8 cellular contexts compared by ENCODE assay signal in the genomic region with DNA sequence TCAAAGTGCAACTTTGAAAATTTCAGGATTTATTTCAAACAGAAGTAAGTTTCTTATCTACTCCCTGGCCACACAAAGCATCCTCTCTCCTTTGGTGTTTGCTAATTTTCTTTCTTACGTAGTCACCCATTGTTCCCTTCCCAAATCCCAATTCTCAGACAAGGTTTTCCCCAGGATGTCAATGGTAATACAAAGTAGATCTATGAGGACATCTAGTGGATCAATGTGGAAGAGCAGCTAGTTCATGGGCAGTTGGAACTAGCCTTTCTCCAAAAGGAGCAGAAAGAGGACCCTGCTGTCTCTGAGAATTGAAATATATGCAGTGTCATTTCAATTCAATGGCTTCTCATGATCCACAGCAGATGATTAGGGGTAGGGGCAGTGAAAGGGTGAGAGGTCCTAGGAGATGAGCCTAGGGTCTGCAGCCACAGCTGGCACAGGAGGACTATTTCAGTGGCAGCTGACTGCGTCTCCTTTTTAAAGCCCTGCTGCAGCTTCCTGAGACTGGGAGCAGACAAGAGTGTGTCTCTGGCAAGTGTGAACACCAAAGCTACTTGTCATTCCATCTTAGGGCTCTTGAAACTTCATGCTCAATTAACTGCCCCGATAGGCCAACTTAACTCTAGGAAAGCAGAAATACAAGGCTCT.
A peak's percentile ranks its signal among the peaks of the same experiment; 100 is the strongest.
DNase-seq lines count a peak whose midpoint lies in the region; ATAC-seq and TF ChIP-seq lines count a peak whose summit lies in the region.

No MANE protein-coding gene starts in this region.

- DNase-seq in D341Med (ENCODE audit: low spot score) (peak; percentile 40), HCEC 1CT (peak; percentile 48), NCI-H774 (lab: John Stamatoyannopoulos, UW) (peak; percentile 11), dermis blood vessel endothelial cell (peak; percentile 60), lung (ENCODE audit: low spot score) (peak; percentile 30)
- no peak for DNase-seq in naive thymus-derived CD4-positive, alpha-beta T cell
- no peak for DNase-seq in stimulated activated CD4-positive, alpha-beta T cell treated with anti-CD3 and anti-CD28 coated beads, Interleukin-4, amount 100 ng/mL, for 1 hour
- DNase-seq in activated CD4-positive, alpha-beta T cell treated with anti-CD3 and anti-CD28 coated beads for 4 hours: no peak

- 58 to 64% methylated on average over 3 of the region's 3 CpGs for WGBS in lung, 2 donors

- H3K9me3 Mint-ChIP-seq in naive thymus-derived CD4-positive, alpha-beta T cell: peaks cover 0 to 2% (median 0%) of the 10 kb centered on the region in 11 donors

- H3K27ac Mint-ChIP-seq in naive thymus-derived CD4-positive, alpha-beta T cell: no peak overlapping the region

- POLR2A ChIA-PET in naive thymus-derived CD4-positive, alpha-beta T cell (lab: Charles Lee): no interaction called here

- H3K4me1 Mint-ChIP-seq in naive thymus-derived CD4-positive, alpha-beta T cell: no peaks in the 10 kb centered on the region

- H3K27me3 ChIP-seq in lung (ENCODE audit: control insufficient read depth, insufficient read depth): no peaks in the 10 kb centered on the region
- no peaks in the 10 kb centered on the region for H3K27me3 ChIP-seq in naive thymus-derived CD4-positive, alpha-beta T cell (ENCODE audit: control insufficient read depth in 2 of 2, insufficient read depth in 2 of 2, low read length in 2 of 2)

- no peak for ATAC-seq in lung (ENCODE audit: insufficient read depth, low FRiP score)
- no peak for ATAC-seq in naive thymus-derived CD4-positive, alpha-beta T cell

- CTCF ChIA-PET in naive thymus-derived CD4-positive, alpha-beta T cell (lab: Charles Lee): interaction anchor here (0.8 to 1.2 kb wide), 2 partner anchors 49 to 60 kb away, joined by 3 read pairs; no protein-coding TSS in a partner anchor

- intact Hi-C loops in naive thymus-derived CD4-positive, alpha-beta T cell (cut with micrococcal nuclease): no loop called here

- H3K4me1 ChIP-seq in lung (ENCODE audit: control insufficient read depth in 2 of 2, insufficient read depth in 2 of 2, low read length in 2 of 2): no peaks in the 10 kb centered on the region
- no peaks in the 10 kb centered on the region for H3K4me1 ChIP-seq in naive thymus-derived CD4-positive, alpha-beta T cell (ENCODE audit: control insufficient read depth in 2 of 2, insufficient read depth in 2 of 2, low read length in 2 of 2)

- TF ChIP-seq CTCF in lung (IDR thresholded peaks at IDR 0.05; ENCODE audit: control extremely low read depth, extremely low read depth): peak; percentile 31

- H3K4me3 ChIP-seq in lung: no peak overlapping the region
- H3K4me3 ChIP-seq in naive thymus-derived CD4-positive, alpha-beta T cell (ENCODE audit: low read length): no peak overlapping the region

- peaks cover 0 to 2% (median 0%) of the 10 kb centered on the region in 5 donors for H3K27me3 Mint-ChIP-seq in naive thymus-derived CD4-positive, alpha-beta T cell

- no peak overlapping the region for H3K27ac ChIP-seq in lung (ENCODE audit: low read depth in 1 of 2, low read length in 1 of 2)
- H3K27ac ChIP-seq in naive thymus-derived CD4-positive, alpha-beta T cell (ENCODE audit: low read depth, low read length): no peak overlapping the region

- H3K36me3 ChIP-seq in lung (ENCODE audit: control insufficient read depth in 2 of 2, insufficient read depth in 2 of 2, low read length in 2 of 2): no peaks in the 10 kb centered on the region
- no peaks in the 10 kb centered on the region for H3K36me3 ChIP-seq in naive thymus-derived CD4-positive, alpha-beta T cell (ENCODE audit: control insufficient read depth in 2 of 3, insufficient read depth in 3 of 3, low read length in 3 of 3)

- H3K9me3 ChIP-seq in lung (ENCODE audit: control insufficient read depth in 2 of 2, insufficient read depth in 1 of 2, low read length in 1 of 2): no peaks in the 10 kb centered on the region
- no peaks in the 10 kb centered on the region for H3K9me3 ChIP-seq in naive thymus-derived CD4-positive, alpha-beta T cell (ENCODE audit: control insufficient read depth in 2 of 3, low read length in 3 of 3)

- H3K4me3 Mint-ChIP-seq in naive thymus-derived CD4-positive, alpha-beta T cell: no peak overlapping the region

- H3K36me3 Mint-ChIP-seq in naive thymus-derived CD4-positive, alpha-beta T cell: no peaks in the 10 kb centered on the region

Comparison
In these comparisons a context has a peak if more than half of its experiments do, and no peak if none do; other contexts are left out.
1. DNase-seq: peak in D341Med (single experiment), HCEC 1CT (single experiment), NCI-H774 (single experiment), dermis blood vessel endothelial cell (single experiment) and lung (single experiment); none in naive thymus-derived CD4-positive, alpha-beta T cell (0 of 9), stimulated activated CD4-positive, alpha-beta T cell treated with anti-CD3 and anti-CD28 coated beads, Interleukin-4, amount 100 ng/mL, for 1 hour (single experiment) and activated CD4-positive, alpha-beta T cell treated with anti-CD3 and anti-CD28 coated beads for 4 hours (0 of 2).